ENCODE assay signal across 8 cellular contexts in genomic region chr12:55729592-55730446, GRCh38. TPM values are rescaled to one million over a fixed set of nuclear protein-coding genes. Genes with fewer than 3 reads are reported as not detected.
DNase-seq lines count a peak whose midpoint lies in the region; ATAC-seq, FAIRE-seq and TF ChIP-seq lines count a peak whose summit lies in the region.

No MANE protein-coding gene starts in this region.

- H3K4me1 ChIP-seq in RWPE2 (ENCODE audit: insufficient read depth, poor library complexity, severe bottlenecking), result peaks cover 14% of the 10 kb centered on the region

- ATAC-seq in RWPE2 (ENCODE audit: low read depth), result peak; percentile 81

- intact Hi-C loops in head of caudate nucleus (cut with DNase I), result loop anchor here (5.0 kb wide), 1 partner anchor 197 kb away; the partner anchor contains the start of gene PYM1

- H3K27me3 ChIP-seq in RWPE2 (ENCODE audit: insufficient read depth, poor library complexity, severe bottlenecking), result no peaks in the 10 kb centered on the region

- peak overlapping the region; percentile 74 for H3K4me3 ChIP-seq in RWPE2 (ENCODE audit: severe bottlenecking)

- peak overlapping the region; percentile 95 for H3K27ac ChIP-seq in RWPE2 (ENCODE audit: poor library complexity, severe bottlenecking)

- peak; percentile 81; the same call in 1 of the 2 replicates for TF ChIP-seq POLR2A in H54 (IDR thresholded peaks at IDR 0.05; ENCODE audit: low read depth, low read length)

- peaks cover 27% of the 10 kb centered on the region for H3K36me3 ChIP-seq in RWPE2 (ENCODE audit: low read depth)

- peak overlapping the region; percentile 94 for H3K27ac Mint-ChIP-seq in activated naive CD8-positive, alpha-beta T cell treated with anti-CD3 and anti-CD28 coated beads for 36 hours

- peaks cover 7% of the 10 kb centered on the region for H3K36me3 Mint-ChIP-seq in activated naive CD8-positive, alpha-beta T cell treated with anti-CD3 and anti-CD28 coated beads for 36 hours

- no peaks in the 10 kb centered on the region for H3K9me3 ChIP-seq in RWPE2 (ENCODE audit: severe bottlenecking)

- FAIRE-seq in H54 (lab: Jason Lieb, UNC) (peak; percentile 23), urothelium cell line (lab: Jason Lieb, UNC) (no peak)

- TF ChIP-seq CTCF in RWPE2 (IDR thresholded peaks at IDR 0.05; ENCODE audit: poor library complexity, severe bottlenecking), result peak; percentile 25

- no peaks in the 10 kb centered on the region for H3K27me3 Mint-ChIP-seq in activated naive CD8-positive, alpha-beta T cell treated with anti-CD3 and anti-CD28 coated beads for 36 hours

- H3K9me3 Mint-ChIP-seq in activated naive CD8-positive, alpha-beta T cell treated with anti-CD3 and anti-CD28 coated beads for 36 hours, result no peaks in the 10 kb centered on the region

- H3K4me3 Mint-ChIP-seq in activated naive CD8-positive, alpha-beta T cell treated with anti-CD3 and anti-CD28 coated beads for 36 hours, result peak overlapping the region; percentile 87

- DNase-seq in GM03348 (ENCODE audit: low spot score), result peak; percentile 93
- DNase-seq in H54 (ENCODE audit: insufficient read length, low spot score), result peak; percentile 93
- DNase-seq in LoVo (ENCODE audit: low spot score), result peak; percentile 87
- peak; percentile 94 for DNase-seq in RWPE2 (ENCODE audit: low spot score)
- DNase-seq in activated naive CD8-positive, alpha-beta T cell treated with anti-CD3 and anti-CD28 coated beads for 36 hours, result peak; percentile 72
- DNase-seq in head of caudate nucleus, result peak; percentile 80 to 98 (median 94)
- DNase-seq in nucleus accumbens (lab: John Stamatoyannopoulos, UW), result peak in 55 of 56 donors; percentile 60 to 96 (median 86)
- peak; percentile 89 for DNase-seq in urothelium cell line (ENCODE audit: low spot score)

- H3K4me1 Mint-ChIP-seq in activated naive CD8-positive, alpha-beta T cell treated with anti-CD3 and anti-CD28 coated beads for 36 hours, result peaks cover 27% of the 10 kb centered on the region

RNA-seq across cellular contexts. Expression of gene CD63, which starts 1.0 kb away (rescaled TPM):
- total RNA-seq in activated naive CD8-positive, alpha-beta T cell treated with anti-CD3 and anti-CD28 coated beads for 36 hours, result 100 to 1,000 TPM; 113 to 117 TPM

RNA-seq across cellular contexts. Expression of gene RDH5, which starts 9.6 kb away (rescaled TPM):
- 1 to 10 TPM; 4.2 to 6.7 TPM for total RNA-seq in activated naive CD8-positive, alpha-beta T cell treated with anti-CD3 and anti-CD28 coated beads for 36 hours

RNA-seq across cellular contexts. Expression of gene GDF11, which starts 13.1 kb away (rescaled TPM):
- total RNA-seq in activated naive CD8-positive, alpha-beta T cell treated with anti-CD3 and anti-CD28 coated beads for 36 hours, result 10 to 100 TPM; 11.9 to 12.9 TPM

RNA-seq across cellular contexts. Expression of gene BLOC1S1, which starts 14.0 kb away (rescaled TPM):
- total RNA-seq in activated naive CD8-positive, alpha-beta T cell treated with anti-CD3 and anti-CD28 coated beads for 36 hours, result 10 to 100 TPM; 81.9 to 88.4 TPM

RNA-seq across cellular contexts. Expression of gene ITGA7, which starts 22.1 kb away (rescaled TPM):
- total RNA-seq in activated naive CD8-positive, alpha-beta T cell treated with anti-CD3 and anti-CD28 coated beads for 36 hours, result 1 to 10 TPM; 3.3 to 3.7 TPM

Comparison
In these comparisons a context has a peak if more than half of its experiments do, and no peak if none do; other contexts are left out.
1. Peak in every context shown above with its lines: DNase-seq, ATAC-seq, H3K4me3 ChIP-seq and H3K27ac ChIP-seq.